In the genomic region with DNA sequence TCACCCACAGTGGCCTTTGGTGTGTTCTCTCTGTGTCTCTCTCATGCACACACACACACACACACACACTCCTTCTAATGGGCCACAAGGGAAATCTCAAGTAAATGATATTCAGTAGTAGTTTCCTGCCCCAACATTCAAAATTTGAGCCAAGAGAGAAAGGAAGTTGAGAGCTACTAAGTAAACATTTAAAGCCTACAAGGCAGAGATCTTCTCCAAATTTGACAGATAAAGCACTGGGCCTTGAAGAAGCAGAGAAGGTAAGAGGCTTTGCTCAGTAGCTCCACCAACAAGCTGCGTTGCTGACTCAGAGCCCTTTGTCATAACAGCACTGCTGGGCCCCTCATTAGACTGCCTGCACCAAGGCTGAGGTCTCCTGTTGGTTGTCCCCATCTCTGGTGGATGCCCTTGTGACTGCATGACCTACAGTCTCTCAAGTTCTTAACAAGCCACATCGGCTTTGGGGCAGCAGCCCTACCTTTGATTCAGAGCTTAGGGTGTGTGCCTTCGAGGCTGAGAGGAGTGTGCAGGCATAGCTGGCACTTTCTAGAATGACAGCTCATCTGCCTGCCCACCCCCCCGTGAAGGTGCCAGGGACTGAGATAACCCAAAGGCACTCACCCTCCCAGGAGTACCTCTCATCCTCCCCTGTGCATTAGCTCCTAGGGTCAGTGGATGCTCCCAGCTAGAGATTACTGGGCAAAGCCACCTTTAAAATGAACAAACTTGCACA, we compare ENCODE assay signal across 9 cellular contexts. TPM values are rescaled to one million over a fixed set of nuclear protein-coding genes. Genes with fewer than 3 reads are reported as not detected.
DNase-seq lines count a peak whose midpoint lies in the region; ATAC-seq lines count a peak whose summit lies in the region.
"Had no signal": no experiment of that assay in that cellular context is flagged by ENCODE, and none has a peak within 500 bp of the region (broad histone marks: within the 10 kb centered on the region; RNA-seq: fewer than 3 reads in every experiment).

No MANE protein-coding gene starts in this region.

- DNase-seq in amniotic stem cell (lab: John Stamatoyannopoulos, UW) (no peak), D341Med (ENCODE audit: low spot score) (no peak), COLO829 (ENCODE audit: low spot score) (no peak), NCI-H2227 (lab: John Stamatoyannopoulos, UW; ENCODE audit: unreplicated experiment) (no peak)
- DNase-seq: caudate nucleus had no signal

- ATAC-seq in GM18498 (IDR thresholded peaks at IDR 0.05; ENCODE audit: unreplicated experiment) (peak; percentile 45), GM19463 (IDR thresholded peaks at IDR 0.05; ENCODE audit: unreplicated experiment) (peak; percentile 55), HG03378 (IDR thresholded peaks at IDR 0.05; ENCODE audit: unreplicated experiment) (peak; percentile 44), esophagus mucosa (peak; percentile 18)

RNA-seq across cellular contexts. Expression of a gene that starts 32.3 kb away (rescaled TPM):
- 1.7 TPM for total RNA-seq in esophagus mucosa
